Comparison of ENCODE assay signal across 8 cellular contexts in genomic region chr15:55993804-55994539, GRCh38.
DNase-seq lines count a peak whose midpoint lies in the region; ATAC-seq lines count a peak whose summit lies in the region.

No MANE protein-coding gene starts in this region.

- no peaks in the 10 kb centered on the region for H3K36me3 ChIP-seq in SK-N-MC (ENCODE audit: insufficient read depth, low read length)
- H3K36me3 ChIP-seq in muscle layer of duodenum (ENCODE audit: control insufficient read depth in 1 of 2, insufficient read depth in 2 of 2, low read length in 2 of 2), result no peaks in the 10 kb centered on the region

- peak overlapping the region; percentile 83 for H3K9ac ChIP-seq in SK-N-MC (ENCODE audit: insufficient read length)

- H3K4me3 ChIP-seq in SK-N-MC (peak overlapping the region; percentile 88), muscle layer of duodenum (ENCODE audit: low read depth in 1 of 2, low read length in 2 of 2) (peak overlapping the region; percentile 66 to 85)

- DNase-seq in NCI-H2171 treated with DMSO at 0.1 percent for 48 hours (lab: John Stamatoyannopoulos, UW) (peak; percentile 74), NCI-H2171 (lab: John Stamatoyannopoulos, UW) (no peak), SK-N-MC (ENCODE audit: low read depth, low spot score) (no peak), epithelial cell of prostate (ENCODE audit: low read depth, low spot score) (no peak), NCI-H1436 (lab: John Stamatoyannopoulos, UW) (no peak)

- H3K27me3 ChIP-seq in muscle layer of duodenum (ENCODE audit: low read depth, low read length), result no peaks in the 10 kb centered on the region

- no peaks in the 10 kb centered on the region for H3K9me3 ChIP-seq in SK-N-MC (ENCODE audit: low read depth, low read length)
- no peaks in the 10 kb centered on the region for H3K9me3 ChIP-seq in muscle layer of duodenum (ENCODE audit: control insufficient read depth in 1 of 2, low read length in 2 of 2)

- ATAC-seq in HG03460 (IDR thresholded peaks at IDR 0.05; ENCODE audit: unreplicated experiment), result peak; percentile 14
- no peak for ATAC-seq in GM18861 (IDR thresholded peaks at IDR 0.05; ENCODE audit: unreplicated experiment)

- H3K4me1 ChIP-seq in muscle layer of duodenum (ENCODE audit: control insufficient read depth in 1 of 2, insufficient read depth in 2 of 2, low read length in 2 of 2), result no peaks in the 10 kb centered on the region

- H3K27ac ChIP-seq in SK-N-MC (no peak overlapping the region), epithelial cell of prostate (peak overlapping the region; percentile 78), muscle layer of duodenum (ENCODE audit: low read length) (peak overlapping the region; percentile 80)
